ENCODE assay signal across 1 cellular context in genomic region chr12:49264466-49264872, GRCh38.
TF ChIP-seq lines count a peak whose summit lies in the region.

No MANE protein-coding gene starts in this region.

TF ChIP-seq in GM12878, 131 proteins besides CTCF, POLR2A, EP300 and RAD21 (continues in another document):
- TF ChIP-seq ETV6 (conservative IDR thresholded peaks at IDR 0.05 in 1 of 2, IDR thresholded peaks at IDR 0.05 in 1 of 2; ENCODE audit: borderline replicate concordance in 1 of 2, low read depth in 1 of 2), result no peak
- no peak for TF ChIP-seq ATF3 (IDR thresholded peaks at IDR 0.05; ENCODE audit: borderline replicate concordance, extremely low read depth, low read depth, low read length)
- peak; percentile 56; the same call in 1 of the 2 replicates for TF ChIP-seq NKRF (conservative IDR thresholded peaks at IDR 0.05)
- TF ChIP-seq CEBPB (IDR thresholded peaks at IDR 0.05; ENCODE audit: borderline replicate concordance in 1 of 2, low read depth in 2 of 2, low read length in 2 of 2), result no peak
- TF ChIP-seq USF2 (IDR thresholded peaks at IDR 0.05; ENCODE audit: borderline replicate concordance, low read depth, low read length), result no peak
- no peak for TF ChIP-seq NRF1 (conservative IDR thresholded peaks at IDR 0.05; ENCODE audit: low read depth, low read length)
- TF ChIP-seq NFYA (IDR thresholded peaks at IDR 0.05; ENCODE audit: borderline replicate concordance, low read depth, low read length), result no peak
- TF ChIP-seq ZNF622 (IDR thresholded peaks at IDR 0.05), result no peak
- TF ChIP-seq EZH2 (IDR thresholded peaks at IDR 0.05; ENCODE audit: borderline replicate concordance, control insufficient read depth, low read depth, low read length), result no peak
- TF ChIP-seq ASH2L (IDR thresholded peaks at IDR 0.05; ENCODE audit: borderline replicate concordance, low read depth), result no peak
- no peak for TF ChIP-seq CREM (IDR thresholded peaks at IDR 0.05; ENCODE audit: low read depth)
- no peak for TF ChIP-seq NR2F1 (conservative IDR thresholded peaks at IDR 0.05)
- TF ChIP-seq PML (IDR thresholded peaks at IDR 0.05; ENCODE audit: low read length), result no peak
- TF ChIP-seq TCF7 (IDR thresholded peaks at IDR 0.05; ENCODE audit: borderline replicate concordance), result no peak
- TF ChIP-seq DPF2 (IDR thresholded peaks at IDR 0.05), result peak; percentile 69
- no peak for TF ChIP-seq SUZ12 (IDR thresholded peaks at IDR 0.05; ENCODE audit: unreplicated experiment)
- TF ChIP-seq IRF3 (IDR thresholded peaks at IDR 0.05), result no peak
- no peak for TF ChIP-seq PKNOX1 (IDR thresholded peaks at IDR 0.05)
- peak; percentile 75 for TF ChIP-seq GATAD2B (conservative IDR thresholded peaks at IDR 0.05; ENCODE audit: low read depth)
- no peak for TF ChIP-seq SRF (IDR thresholded peaks at IDR 0.05; ENCODE audit: low read depth in 2 of 2, low read length in 2 of 2)
- TF ChIP-seq FOS (IDR thresholded peaks at IDR 0.05; ENCODE audit: borderline replicate concordance, extremely low read depth, insufficient read length), result no peak
- no peak for TF ChIP-seq E2F8 (IDR thresholded peaks at IDR 0.05; ENCODE audit: low read depth, partially characterized antibody)
- no peak for TF ChIP-seq BMI1 (IDR thresholded peaks at IDR 0.05; ENCODE audit: borderline replicate concordance)
- TF ChIP-seq CBFB (IDR thresholded peaks at IDR 0.05; ENCODE audit: low read depth), result no peak
- TF ChIP-seq GABPA (IDR thresholded peaks at IDR 0.05; ENCODE audit: low read depth), result no peak
- no peak for TF ChIP-seq USF1 (IDR thresholded peaks at IDR 0.05; ENCODE audit: borderline replicate concordance, extremely low read length, insufficient read depth, low read depth, low read length)
- TF ChIP-seq SMAD5 (IDR thresholded peaks at IDR 0.05; ENCODE audit: low read depth), result no peak
- TF ChIP-seq SMC3 (IDR thresholded peaks at IDR 0.05; ENCODE audit: borderline replicate concordance, low read length), result no peak
- TF ChIP-seq TBL1XR1 (IDR thresholded peaks at IDR 0.05; ENCODE audit: low read depth, low read length), result no peak
- no peak for TF ChIP-seq PBX3 (IDR thresholded peaks at IDR 0.05; ENCODE audit: insufficient replicate concordance, low read depth, low read length)
- TF ChIP-seq ZBTB11 (CRISPR knock-in tag; IDR thresholded peaks at IDR 0.05), result no peak
- no peak for TF ChIP-seq IRF4 (IDR thresholded peaks at IDR 0.05; ENCODE audit: low read depth, low read length)
- TF ChIP-seq NFXL1 (IDR thresholded peaks at IDR 0.05; ENCODE audit: borderline replicate concordance), result peak; percentile 97
- TF ChIP-seq BHLHE40 (IDR thresholded peaks at IDR 0.05; ENCODE audit: borderline replicate concordance in 1 of 2, low read depth in 2 of 2, low read length in 1 of 2), result no peak
- TF ChIP-seq WRNIP1 (IDR thresholded peaks at IDR 0.05; ENCODE audit: borderline replicate concordance, low read depth, low read length), result no peak
- no peak for TF ChIP-seq MTA2 (IDR thresholded peaks at IDR 0.05; ENCODE audit: low read depth)
- no peak for TF ChIP-seq MXI1 (IDR thresholded peaks at IDR 0.05; ENCODE audit: low read depth, low read length)
- no peak for TF ChIP-seq RELA (IDR thresholded peaks at IDR 0.05; ENCODE audit: borderline replicate concordance, partially characterized antibody)
- TF ChIP-seq MYB (IDR thresholded peaks at IDR 0.05; ENCODE audit: borderline replicate concordance, low read depth, low read length), result no peak
- TF ChIP-seq BCL11A (IDR thresholded peaks at IDR 0.05; ENCODE audit: low read depth, low read length), result no peak
- TF ChIP-seq ATF7 (IDR thresholded peaks at IDR 0.05; ENCODE audit: low read depth), result no peak
- TF ChIP-seq STAT3 (IDR thresholded peaks at IDR 0.05; ENCODE audit: low read depth, low read length), result no peak
- TF ChIP-seq ZSCAN29 (IDR thresholded peaks at IDR 0.05), result no peak
- no peak for TF ChIP-seq ZNF592 (IDR thresholded peaks at IDR 0.05)
- no peak for TF ChIP-seq NR2C2 (IDR thresholded peaks at IDR 0.05; ENCODE audit: borderline replicate concordance, control insufficient read depth, insufficient read length, low read depth)
- TF ChIP-seq TAF1 (IDR thresholded peaks at IDR 0.05; ENCODE audit: borderline replicate concordance, low read depth, low read length), result no peak
- no peak for TF ChIP-seq KAT2A (conservative IDR thresholded peaks at IDR 0.05; ENCODE audit: control insufficient read depth, low read depth, low read length)
- TF ChIP-seq PAX5 (IDR thresholded peaks at IDR 0.05; ENCODE audit: borderline replicate concordance, low read depth, low read length), result no peak; the same call in 1 of the 2 replicates
- no peak for TF ChIP-seq HDAC2 (IDR thresholded peaks at IDR 0.05)
- no peak; the same call in 1 of the 2 replicates for TF ChIP-seq EED (IDR thresholded peaks at IDR 0.05; ENCODE audit: low read depth)
